Comparison of ENCODE assay signal across 1 cellular context in the genomic region with DNA sequence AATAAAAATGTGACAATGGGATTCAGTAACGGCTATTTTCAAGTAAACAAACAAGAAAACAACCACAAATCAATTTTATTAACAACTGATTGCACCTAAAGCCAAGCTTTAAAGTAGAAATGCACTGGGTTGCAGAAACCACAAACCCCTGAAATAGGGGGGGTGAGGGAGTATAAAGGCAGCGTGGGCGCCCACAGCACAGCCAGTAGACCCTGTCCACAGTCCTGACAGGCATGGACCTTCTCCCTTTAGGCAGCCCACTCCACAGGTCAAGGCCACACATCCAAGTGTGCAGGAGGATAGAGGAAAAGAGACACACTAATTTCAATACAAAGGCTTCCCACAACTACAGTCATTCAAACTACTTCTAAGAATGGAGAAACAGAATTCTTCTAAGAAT.
TF ChIP-seq lines count a peak whose summit lies in the region.

No MANE protein-coding gene starts in this region.

TF ChIP-seq in neural cell, 6 proteins besides CTCF, POLR2A, EP300 and RAD21 (continued from another document):
- no peak for TF ChIP-seq REST (IDR thresholded peaks at IDR 0.05; ENCODE audit: borderline replicate concordance)
